Comparison of ENCODE assay signal across 1 cellular context in the genomic region with DNA sequence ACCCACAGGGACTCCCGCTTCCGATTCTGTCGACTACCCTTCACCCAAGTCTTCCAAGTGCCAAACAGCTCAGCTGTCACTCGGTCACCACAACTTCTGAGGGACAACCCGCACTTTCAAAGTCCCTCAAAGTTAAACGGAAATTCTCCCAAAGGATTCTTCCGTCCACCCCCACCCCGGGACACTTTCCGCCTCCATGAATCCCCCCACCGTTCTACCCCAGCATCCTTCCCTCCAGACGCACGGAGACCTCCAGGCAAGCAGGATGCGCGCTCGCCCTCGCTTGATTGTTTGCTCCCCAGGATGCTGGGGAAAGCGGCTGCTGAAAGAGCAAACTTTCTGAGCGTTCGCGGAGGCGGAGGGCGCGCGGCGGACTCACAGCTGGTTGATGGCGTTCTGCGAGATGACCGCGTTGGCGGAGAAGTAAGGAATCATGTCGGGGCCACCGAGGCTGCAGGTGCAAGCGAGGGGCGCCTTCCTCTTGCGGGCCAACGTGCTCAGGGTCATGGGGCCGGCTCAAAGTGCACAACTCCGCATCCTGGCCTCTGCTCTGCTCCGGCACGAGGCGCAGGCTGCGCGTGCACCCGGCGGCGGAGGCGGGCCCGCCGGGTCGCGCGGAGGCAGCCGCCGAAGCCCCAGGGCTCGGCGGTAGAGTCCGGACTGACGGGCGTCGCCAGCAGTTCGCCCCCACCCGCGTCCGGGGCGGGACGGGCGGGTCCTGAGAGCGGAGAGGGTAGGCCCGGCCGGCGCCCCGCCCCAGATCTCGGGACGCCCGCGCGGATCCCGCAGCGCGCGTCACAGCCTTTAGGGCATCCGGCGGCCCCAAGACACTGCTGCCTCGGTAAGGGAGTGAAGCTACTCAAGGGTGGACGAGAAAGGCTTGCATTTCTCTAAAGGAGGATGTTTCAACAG.
TF ChIP-seq lines count a peak whose summit lies in the region.

No MANE protein-coding gene starts in this region.

TF ChIP-seq in GM12878, 131 proteins besides CTCF, POLR2A, EP300 and RAD21 (continued from another document and continues in another):
- TF ChIP-seq, protein P1, sequence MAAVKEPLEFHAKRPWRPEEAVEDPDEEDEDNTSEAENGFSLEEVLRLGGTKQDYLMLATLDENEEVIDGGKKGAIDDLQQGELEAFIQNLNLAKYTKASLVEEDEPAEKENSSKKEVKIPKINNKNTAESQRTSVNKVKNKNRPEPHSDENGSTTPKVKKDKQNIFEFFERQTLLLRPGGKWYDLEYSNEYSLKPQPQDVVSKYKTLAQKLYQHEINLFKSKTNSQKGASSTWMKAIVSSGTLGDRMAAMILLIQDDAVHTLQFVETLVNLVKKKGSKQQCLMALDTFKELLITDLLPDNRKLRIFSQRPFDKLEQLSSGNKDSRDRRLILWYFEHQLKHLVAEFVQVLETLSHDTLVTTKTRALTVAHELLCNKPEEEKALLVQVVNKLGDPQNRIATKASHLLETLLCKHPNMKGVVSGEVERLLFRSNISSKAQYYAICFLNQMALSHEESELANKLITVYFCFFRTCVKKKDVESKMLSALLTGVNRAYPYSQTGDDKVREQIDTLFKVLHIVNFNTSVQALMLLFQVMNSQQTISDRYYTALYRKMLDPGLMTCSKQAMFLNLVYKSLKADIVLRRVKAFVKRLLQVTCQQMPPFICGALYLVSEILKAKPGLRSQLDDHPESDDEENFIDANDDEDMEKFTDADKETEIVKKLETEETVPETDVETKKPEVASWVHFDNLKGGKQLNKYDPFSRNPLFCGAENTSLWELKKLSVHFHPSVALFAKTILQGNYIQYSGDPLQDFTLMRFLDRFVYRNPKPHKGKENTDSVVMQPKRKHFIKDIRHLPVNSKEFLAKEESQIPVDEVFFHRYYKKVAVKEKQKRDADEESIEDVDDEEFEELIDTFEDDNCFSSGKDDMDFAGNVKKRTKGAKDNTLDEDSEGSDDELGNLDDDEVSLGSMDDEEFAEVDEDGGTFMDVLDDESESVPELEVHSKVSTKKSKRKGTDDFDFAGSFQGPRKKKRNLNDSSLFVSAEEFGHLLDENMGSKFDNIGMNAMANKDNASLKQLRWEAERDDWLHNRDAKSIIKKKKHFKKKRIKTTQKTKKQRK (IDR thresholded peaks at IDR 0.05; ENCODE audit: low read depth, low read length), result no peak
- TF ChIP-seq PML (IDR thresholded peaks at IDR 0.05; ENCODE audit: low read length), result peak; percentile 49; the same call in 1 of the 2 replicates
- TF ChIP-seq ZNF207 (IDR thresholded peaks at IDR 0.05; ENCODE audit: borderline replicate concordance), result no peak
- peak; percentile 84 for TF ChIP-seq POLR2AphosphoS5 (IDR thresholded peaks at IDR 0.05; ENCODE audit: low read length)
- TF ChIP-seq SREBF2 (IDR thresholded peaks at IDR 0.05; ENCODE audit: low read length), result no peak
- TF ChIP-seq, protein P2, sequence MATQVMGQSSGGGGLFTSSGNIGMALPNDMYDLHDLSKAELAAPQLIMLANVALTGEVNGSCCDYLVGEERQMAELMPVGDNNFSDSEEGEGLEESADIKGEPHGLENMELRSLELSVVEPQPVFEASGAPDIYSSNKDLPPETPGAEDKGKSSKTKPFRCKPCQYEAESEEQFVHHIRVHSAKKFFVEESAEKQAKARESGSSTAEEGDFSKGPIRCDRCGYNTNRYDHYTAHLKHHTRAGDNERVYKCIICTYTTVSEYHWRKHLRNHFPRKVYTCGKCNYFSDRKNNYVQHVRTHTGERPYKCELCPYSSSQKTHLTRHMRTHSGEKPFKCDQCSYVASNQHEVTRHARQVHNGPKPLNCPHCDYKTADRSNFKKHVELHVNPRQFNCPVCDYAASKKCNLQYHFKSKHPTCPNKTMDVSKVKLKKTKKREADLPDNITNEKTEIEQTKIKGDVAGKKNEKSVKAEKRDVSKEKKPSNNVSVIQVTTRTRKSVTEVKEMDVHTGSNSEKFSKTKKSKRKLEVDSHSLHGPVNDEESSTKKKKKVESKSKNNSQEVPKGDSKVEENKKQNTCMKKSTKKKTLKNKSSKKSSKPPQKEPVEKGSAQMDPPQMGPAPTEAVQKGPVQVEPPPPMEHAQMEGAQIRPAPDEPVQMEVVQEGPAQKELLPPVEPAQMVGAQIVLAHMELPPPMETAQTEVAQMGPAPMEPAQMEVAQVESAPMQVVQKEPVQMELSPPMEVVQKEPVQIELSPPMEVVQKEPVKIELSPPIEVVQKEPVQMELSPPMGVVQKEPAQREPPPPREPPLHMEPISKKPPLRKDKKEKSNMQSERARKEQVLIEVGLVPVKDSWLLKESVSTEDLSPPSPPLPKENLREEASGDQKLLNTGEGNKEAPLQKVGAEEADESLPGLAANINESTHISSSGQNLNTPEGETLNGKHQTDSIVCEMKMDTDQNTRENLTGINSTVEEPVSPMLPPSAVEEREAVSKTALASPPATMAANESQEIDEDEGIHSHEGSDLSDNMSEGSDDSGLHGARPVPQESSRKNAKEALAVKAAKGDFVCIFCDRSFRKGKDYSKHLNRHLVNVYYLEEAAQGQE (IDR thresholded peaks at IDR 0.05; ENCODE audit: low read depth, low read length), result no peak
- TF ChIP-seq SP1 (IDR thresholded peaks at IDR 0.05; ENCODE audit: low read depth, low read length), result peak; percentile 47
- peak; percentile 42 for TF ChIP-seq RELA (IDR thresholded peaks at IDR 0.05; ENCODE audit: borderline replicate concordance, partially characterized antibody)
- TF ChIP-seq, protein P3, sequence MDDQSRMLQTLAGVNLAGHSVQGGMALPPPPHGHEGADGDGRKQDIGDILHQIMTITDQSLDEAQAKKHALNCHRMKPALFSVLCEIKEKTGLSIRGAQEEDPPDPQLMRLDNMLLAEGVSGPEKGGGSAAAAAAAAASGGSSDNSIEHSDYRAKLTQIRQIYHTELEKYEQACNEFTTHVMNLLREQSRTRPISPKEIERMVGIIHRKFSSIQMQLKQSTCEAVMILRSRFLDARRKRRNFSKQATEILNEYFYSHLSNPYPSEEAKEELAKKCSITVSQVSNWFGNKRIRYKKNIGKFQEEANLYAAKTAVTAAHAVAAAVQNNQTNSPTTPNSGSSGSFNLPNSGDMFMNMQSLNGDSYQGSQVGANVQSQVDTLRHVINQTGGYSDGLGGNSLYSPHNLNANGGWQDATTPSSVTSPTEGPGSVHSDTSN (IDR thresholded peaks at IDR 0.05; ENCODE audit: insufficient replicate concordance, low read depth, low read length), result peak; percentile 42
- peak; percentile 52; the same call in 1 of the 2 replicates for TF ChIP-seq SMAD5 (IDR thresholded peaks at IDR 0.05; ENCODE audit: low read depth)
- TF ChIP-seq, protein P4, sequence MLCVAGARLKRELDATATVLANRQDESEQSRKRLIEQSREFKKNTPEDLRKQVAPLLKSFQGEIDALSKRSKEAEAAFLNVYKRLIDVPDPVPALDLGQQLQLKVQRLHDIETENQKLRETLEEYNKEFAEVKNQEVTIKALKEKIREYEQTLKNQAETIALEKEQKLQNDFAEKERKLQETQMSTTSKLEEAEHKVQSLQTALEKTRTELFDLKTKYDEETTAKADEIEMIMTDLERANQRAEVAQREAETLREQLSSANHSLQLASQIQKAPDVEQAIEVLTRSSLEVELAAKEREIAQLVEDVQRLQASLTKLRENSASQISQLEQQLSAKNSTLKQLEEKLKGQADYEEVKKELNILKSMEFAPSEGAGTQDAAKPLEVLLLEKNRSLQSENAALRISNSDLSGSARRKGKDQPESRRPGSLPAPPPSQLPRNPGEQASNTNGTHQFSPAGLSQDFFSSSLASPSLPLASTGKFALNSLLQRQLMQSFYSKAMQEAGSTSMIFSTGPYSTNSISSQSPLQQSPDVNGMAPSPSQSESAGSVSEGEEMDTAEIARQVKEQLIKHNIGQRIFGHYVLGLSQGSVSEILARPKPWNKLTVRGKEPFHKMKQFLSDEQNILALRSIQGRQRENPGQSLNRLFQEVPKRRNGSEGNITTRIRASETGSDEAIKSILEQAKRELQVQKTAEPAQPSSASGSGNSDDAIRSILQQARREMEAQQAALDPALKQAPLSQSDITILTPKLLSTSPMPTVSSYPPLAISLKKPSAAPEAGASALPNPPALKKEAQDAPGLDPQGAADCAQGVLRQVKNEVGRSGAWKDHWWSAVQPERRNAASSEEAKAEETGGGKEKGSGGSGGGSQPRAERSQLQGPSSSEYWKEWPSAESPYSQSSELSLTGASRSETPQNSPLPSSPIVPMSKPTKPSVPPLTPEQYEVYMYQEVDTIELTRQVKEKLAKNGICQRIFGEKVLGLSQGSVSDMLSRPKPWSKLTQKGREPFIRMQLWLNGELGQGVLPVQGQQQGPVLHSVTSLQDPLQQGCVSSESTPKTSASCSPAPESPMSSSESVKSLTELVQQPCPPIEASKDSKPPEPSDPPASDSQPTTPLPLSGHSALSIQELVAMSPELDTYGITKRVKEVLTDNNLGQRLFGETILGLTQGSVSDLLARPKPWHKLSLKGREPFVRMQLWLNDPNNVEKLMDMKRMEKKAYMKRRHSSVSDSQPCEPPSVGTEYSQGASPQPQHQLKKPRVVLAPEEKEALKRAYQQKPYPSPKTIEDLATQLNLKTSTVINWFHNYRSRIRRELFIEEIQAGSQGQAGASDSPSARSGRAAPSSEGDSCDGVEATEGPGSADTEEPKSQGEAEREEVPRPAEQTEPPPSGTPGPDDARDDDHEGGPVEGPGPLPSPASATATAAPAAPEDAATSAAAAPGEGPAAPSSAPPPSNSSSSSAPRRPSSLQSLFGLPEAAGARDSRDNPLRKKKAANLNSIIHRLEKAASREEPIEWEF (IDR thresholded peaks at IDR 0.05; ENCODE audit: insufficient replicate concordance, low read depth, low read length), result no peak
- TF ChIP-seq ETV6 (conservative IDR thresholded peaks at IDR 0.05 in 1 of 2, IDR thresholded peaks at IDR 0.05 in 1 of 2; ENCODE audit: borderline replicate concordance in 1 of 2, low read depth in 1 of 2), result 0 out of 4 replicates have a peak, but pooled peaks of 1 of the 2 experiments have one; percentile 6
- TF ChIP-seq, protein P5, sequence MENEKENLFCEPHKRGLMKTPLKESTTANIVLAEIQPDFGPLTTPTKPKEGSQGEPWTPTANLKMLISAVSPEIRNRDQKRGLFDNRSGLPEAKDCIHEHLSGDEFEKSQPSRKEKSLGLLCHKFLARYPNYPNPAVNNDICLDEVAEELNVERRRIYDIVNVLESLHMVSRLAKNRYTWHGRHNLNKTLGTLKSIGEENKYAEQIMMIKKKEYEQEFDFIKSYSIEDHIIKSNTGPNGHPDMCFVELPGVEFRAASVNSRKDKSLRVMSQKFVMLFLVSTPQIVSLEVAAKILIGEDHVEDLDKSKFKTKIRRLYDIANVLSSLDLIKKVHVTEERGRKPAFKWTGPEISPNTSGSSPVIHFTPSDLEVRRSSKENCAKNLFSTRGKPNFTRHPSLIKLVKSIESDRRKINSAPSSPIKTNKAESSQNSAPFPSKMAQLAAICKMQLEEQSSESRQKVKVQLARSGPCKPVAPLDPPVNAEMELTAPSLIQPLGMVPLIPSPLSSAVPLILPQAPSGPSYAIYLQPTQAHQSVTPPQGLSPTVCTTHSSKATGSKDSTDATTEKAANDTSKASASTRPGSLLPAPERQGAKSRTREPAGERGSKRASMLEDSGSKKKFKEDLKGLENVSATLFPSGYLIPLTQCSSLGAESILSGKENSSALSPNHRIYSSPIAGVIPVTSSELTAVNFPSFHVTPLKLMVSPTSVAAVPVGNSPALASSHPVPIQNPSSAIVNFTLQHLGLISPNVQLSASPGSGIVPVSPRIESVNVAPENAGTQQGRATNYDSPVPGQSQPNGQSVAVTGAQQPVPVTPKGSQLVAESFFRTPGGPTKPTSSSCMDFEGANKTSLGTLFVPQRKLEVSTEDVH (IDR thresholded peaks at IDR 0.05; ENCODE audit: low read depth, partially characterized antibody), result no peak
- TF ChIP-seq ZBED1 (IDR thresholded peaks at IDR 0.05; ENCODE audit: borderline replicate concordance), result no peak
- no peak; a peak in 1 of 4 replicates for TF ChIP-seq IKZF2 (IDR thresholded peaks at IDR 0.05)
- no peak for TF ChIP-seq SMAD1 (IDR thresholded peaks at IDR 0.05; ENCODE audit: low read depth, partially characterized antibody)
- TF ChIP-seq EGR1 (IDR thresholded peaks at IDR 0.05; ENCODE audit: borderline replicate concordance in 1 of 2, low read depth in 2 of 2, low read length in 2 of 2), result peak in 1 of 2 experiments; percentile 76; a peak in 2 of 3 replicates
- TF ChIP-seq, protein P6, sequence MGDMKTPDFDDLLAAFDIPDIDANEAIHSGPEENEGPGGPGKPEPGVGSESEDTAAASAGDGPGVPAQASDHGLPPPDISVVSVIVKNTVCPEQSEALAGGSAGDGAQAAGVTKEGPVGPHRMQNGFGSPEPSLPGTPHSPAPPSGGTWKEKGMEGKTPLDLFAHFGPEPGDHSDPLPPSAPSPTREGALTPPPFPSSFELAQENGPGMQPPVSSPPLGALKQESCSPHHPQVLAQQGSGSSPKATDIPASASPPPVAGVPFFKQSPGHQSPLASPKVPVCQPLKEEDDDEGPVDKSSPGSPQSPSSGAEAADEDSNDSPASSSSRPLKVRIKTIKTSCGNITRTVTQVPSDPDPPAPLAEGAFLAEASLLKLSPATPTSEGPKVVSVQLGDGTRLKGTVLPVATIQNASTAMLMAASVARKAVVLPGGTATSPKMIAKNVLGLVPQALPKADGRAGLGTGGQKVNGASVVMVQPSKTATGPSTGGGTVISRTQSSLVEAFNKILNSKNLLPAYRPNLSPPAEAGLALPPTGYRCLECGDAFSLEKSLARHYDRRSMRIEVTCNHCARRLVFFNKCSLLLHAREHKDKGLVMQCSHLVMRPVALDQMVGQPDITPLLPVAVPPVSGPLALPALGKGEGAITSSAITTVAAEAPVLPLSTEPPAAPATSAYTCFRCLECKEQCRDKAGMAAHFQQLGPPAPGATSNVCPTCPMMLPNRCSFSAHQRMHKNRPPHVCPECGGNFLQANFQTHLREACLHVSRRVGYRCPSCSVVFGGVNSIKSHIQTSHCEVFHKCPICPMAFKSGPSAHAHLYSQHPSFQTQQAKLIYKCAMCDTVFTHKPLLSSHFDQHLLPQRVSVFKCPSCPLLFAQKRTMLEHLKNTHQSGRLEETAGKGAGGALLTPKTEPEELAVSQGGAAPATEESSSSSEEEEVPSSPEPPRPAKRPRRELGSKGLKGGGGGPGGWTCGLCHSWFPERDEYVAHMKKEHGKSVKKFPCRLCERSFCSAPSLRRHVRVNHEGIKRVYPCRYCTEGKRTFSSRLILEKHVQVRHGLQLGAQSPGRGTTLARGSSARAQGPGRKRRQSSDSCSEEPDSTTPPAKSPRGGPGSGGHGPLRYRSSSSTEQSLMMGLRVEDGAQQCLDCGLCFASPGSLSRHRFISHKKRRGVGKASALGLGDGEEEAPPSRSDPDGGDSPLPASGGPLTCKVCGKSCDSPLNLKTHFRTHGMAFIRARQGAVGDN (IDR thresholded peaks at IDR 0.05), result peak; percentile 85
- TF ChIP-seq ASH2L (IDR thresholded peaks at IDR 0.05; ENCODE audit: borderline replicate concordance, low read depth), result 0 out of 2 replicates have a peak, but pooled peaks have one; percentile 24
- no peak for TF ChIP-seq BMI1 (IDR thresholded peaks at IDR 0.05; ENCODE audit: borderline replicate concordance)
- TF ChIP-seq, protein P7, sequence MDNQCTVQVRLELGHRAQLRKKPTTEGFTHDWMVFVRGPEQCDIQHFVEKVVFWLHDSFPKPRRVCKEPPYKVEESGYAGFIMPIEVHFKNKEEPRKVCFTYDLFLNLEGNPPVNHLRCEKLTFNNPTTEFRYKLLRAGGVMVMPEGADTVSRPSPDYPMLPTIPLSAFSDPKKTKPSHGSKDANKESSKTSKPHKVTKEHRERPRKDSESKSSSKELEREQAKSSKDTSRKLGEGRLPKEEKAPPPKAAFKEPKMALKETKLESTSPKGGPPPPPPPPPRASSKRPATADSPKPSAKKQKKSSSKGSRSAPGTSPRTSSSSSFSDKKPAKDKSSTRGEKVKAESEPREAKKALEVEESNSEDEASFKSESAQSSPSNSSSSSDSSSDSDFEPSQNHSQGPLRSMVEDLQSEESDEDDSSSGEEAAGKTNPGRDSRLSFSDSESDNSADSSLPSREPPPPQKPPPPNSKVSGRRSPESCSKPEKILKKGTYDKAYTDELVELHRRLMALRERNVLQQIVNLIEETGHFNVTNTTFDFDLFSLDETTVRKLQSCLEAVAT (IDR thresholded peaks at IDR 0.05), result peak; percentile 65
- TF ChIP-seq NR2C1 (IDR thresholded peaks at IDR 0.05), result peak; percentile 48
